29 cellular contexts compared by ENCODE assay signal in the genomic region with DNA sequence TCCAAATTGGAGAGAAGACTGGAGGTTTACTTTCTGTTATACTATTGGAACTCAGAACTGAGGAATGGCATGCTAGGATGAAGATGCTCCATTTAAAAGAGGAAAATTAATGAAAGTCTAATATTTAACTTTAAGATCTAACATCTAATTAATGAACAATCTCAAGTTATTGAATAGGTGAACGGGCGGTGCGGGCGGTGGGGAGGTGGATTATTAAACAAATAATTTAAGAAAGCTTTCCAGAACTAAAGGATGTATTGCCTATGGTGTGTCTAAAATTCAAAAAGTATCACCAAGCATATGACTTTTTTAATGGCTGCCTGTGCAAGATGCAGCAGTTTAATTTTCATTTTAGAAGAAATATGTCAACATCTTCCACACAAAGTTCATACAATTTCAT.
"Had no signal": no experiment of that assay in that cellular context is flagged by ENCODE, and none has a peak within 500 bp of the region (broad histone marks: within the 10 kb centered on the region; RNA-seq: fewer than 3 reads in every experiment).

No MANE protein-coding gene starts in this region.

- DNase-seq: activated effector memory CD4-positive, alpha-beta T cell treated with anti-CD3 and anti-CD28 coated beads, Interleukin-2, amount 50 U/mL, for 16 hours; activated effector memory CD4-positive, alpha-beta T cell treated with Interleukin-2 at 50 U/mL for 16 hours; activated gamma-delta T cell; activated gamma-delta T cell treated with Interleukin-2 at 50 U/mL for 16 hours; activated naive CD4-positive, alpha-beta T cell; activated naive CD4-positive, alpha-beta T cell treated with anti-CD3 and anti-CD28 coated beads for 36 hours; activated naive CD4-positive, alpha-beta T cell treated with anti-CD3 and anti-CD28 coated beads, Interleukin-2, amount 10 ng/mL, durations not matched to agents 7 days and 5 days; activated naive CD4-positive, alpha-beta T cell treated with anti-CD3 and anti-CD28 coated beads, Interleukin-2, amount 50 U/mL, for 16 hours; activated naive CD4-positive, alpha-beta T cell treated with Interleukin-2 at 50 U/mL for 16 hours; activated naive CD8-positive, alpha-beta T cell treated with anti-CD3 and anti-CD28 coated beads for 36 hours; activated naive CD8-positive, alpha-beta T cell treated with anti-CD3 and anti-CD28 coated beads, Interleukin-2, amount 10 ng/mL, durations not matched to agents 7 days and 5 days; activated naive CD8-positive, alpha-beta T cell treated with anti-CD3 and anti-CD28 coated beads, Interleukin-2, amount 50 U/mL, for 24 hours; activated T-cell treated with anti-CD3 and anti-CD28 coated beads, Interleukin-2, amount 50 U/mL, for 1 hour; activated T-cell treated with anti-CD3 and anti-CD28 coated beads, Interleukin-2, amount 50 U/mL, for 24 hours; activated T-cell treated with anti-CD3 and anti-CD28 coated beads, Interleukin-2, amount 50 U/mL, for 4 hours; activated T-cell treated with anti-CD3 and anti-CD28 coated beads, Interleukin-2, amount 50 U/mL, for 48 hours; activated T-cell treated with anti-CD3 and anti-CD28 coated beads, Interleukin-2, amount 50 U/mL, for 72 hours; adrenal gland; amniotic stem cell; amygdala; anterior cingulate cortex; aorta; body of pancreas; brain microvascular endothelial cell; caudate nucleus; central memory CD4-positive, alpha-beta T cell; cerebellar nuclear complex had no signal

- ATAC-seq: activated naive CD4-positive, alpha-beta T cell treated with anti-CD3 and anti-CD28 coated beads, Interleukin-2, amount 50 U/mL, for 72 hours; activated naive CD8-positive, alpha-beta T cell treated with anti-CD3 and anti-CD28 coated beads, Interleukin-2, amount 50 U/mL, for 24 hours; activated T-cell treated with anti-CD3 and anti-CD28 coated beads, Interleukin-2, amount 50 U/mL, for 4 hours; activated T-cell treated with anti-CD3 and anti-CD28 coated beads, Interleukin-2, amount 50 U/mL, for 72 hours; activated T-helper 17 cell treated with anti-CD3 and anti-CD28 coated beads, Interleukin-2, amount 50 U/mL, for 72 hours; body of pancreas had no signal
